27 cellular contexts compared by ENCODE assay signal in genomic region chr6:4883298-4883697, GRCh38.
DNase-seq lines count a peak whose midpoint lies in the region; ATAC-seq and TF ChIP-seq lines count a peak whose summit lies in the region.
"Had no signal": no experiment of that assay in that cellular context is flagged by ENCODE, and none has a peak within 500 bp of the region (broad histone marks: within the 10 kb centered on the region; RNA-seq: fewer than 3 reads in every experiment).

No MANE protein-coding gene starts in this region.

- H3K4me3 Mint-ChIP-seq in endothelial cell (ENCODE audit: unreplicated experiment) = no peak overlapping the region
- H3K4me3 Mint-ChIP-seq: activated CD4-positive, alpha-beta T cell treated with anti-CD3 and anti-CD28 coated beads, Interleukin-2, amount 10 ng/mL, durations not matched to agents 7 days and 5 days; activated CD8-positive, alpha-beta memory T cell treated with anti-CD3 and anti-CD28 coated beads, Interleukin-2, amount 10 ng/mL, durations not matched to agents 7 days and 5 days; dendritic cell treated with granulocyte-macrophage colony-stimulating factor and Interleukin-4, amounts not matched to agents 40 ng/mL and 50 ng/mL, for 4 days; mesothelial cell of epicardium; natural killer cell had no signal

- no peaks in the 10 kb centered on the region for H3K36me3 ChIP-seq in BLaER1
- H3K36me3 ChIP-seq in colonic mucosa = no peaks in the 10 kb centered on the region
- H3K36me3 ChIP-seq: MG63 had no signal

- no peaks in the 10 kb centered on the region for H3K9me3 Mint-ChIP-seq in endothelial cell (ENCODE audit: unreplicated experiment)
- H3K9me3 Mint-ChIP-seq: dendritic cell treated with granulocyte-macrophage colony-stimulating factor and Interleukin-4, amounts not matched to agents 40 ng/mL and 50 ng/mL, for 4 days; natural killer cell had no signal

- no peak for ATAC-seq in HG02852 (IDR thresholded peaks at IDR 0.05; ENCODE audit: unreplicated experiment)
- ATAC-seq: activated CD8-positive, alpha-beta memory T cell treated with anti-CD3 and anti-CD28 coated beads, Interleukin-2, amount 10 ng/mL, durations not matched to agents 7 days and 5 days; HCT116; natural killer cell; Right ventricle myocardium inferior had no signal

- H3K27me3 Mint-ChIP-seq in endothelial cell (ENCODE audit: unreplicated experiment) = peaks cover 2% of the 10 kb centered on the region
- H3K27me3 Mint-ChIP-seq: activated CD4-positive, alpha-beta T cell treated with anti-CD3 and anti-CD28 coated beads, Interleukin-2, amount 10 ng/mL, durations not matched to agents 7 days and 5 days; activated CD8-positive, alpha-beta memory T cell treated with anti-CD3 and anti-CD28 coated beads, Interleukin-2, amount 10 ng/mL, durations not matched to agents 7 days and 5 days; dendritic cell treated with granulocyte-macrophage colony-stimulating factor and Interleukin-4, amounts not matched to agents 40 ng/mL and 50 ng/mL, for 4 days; IgD-negative memory B cell had no signal

- H3K4me3 ChIP-seq in BLaER1 (no peak overlapping the region), colonic mucosa (no peak overlapping the region)
- H3K4me3 ChIP-seq: MG63, skin epidermis had no signal

- H3K4me1 Mint-ChIP-seq in endothelial cell (ENCODE audit: unreplicated experiment) = peaks cover 2% of the 10 kb centered on the region
- H3K4me1 Mint-ChIP-seq: mesothelial cell of epicardium had no signal

- H3K27ac Mint-ChIP-seq in endothelial cell (ENCODE audit: unreplicated experiment) = no peak overlapping the region
- H3K27ac Mint-ChIP-seq: activated CD4-positive, alpha-beta T cell treated with anti-CD3 and anti-CD28 coated beads, Interleukin-2, amount 10 ng/mL, durations not matched to agents 7 days and 5 days; activated CD8-positive, alpha-beta memory T cell treated with anti-CD3 and anti-CD28 coated beads, Interleukin-2, amount 10 ng/mL, durations not matched to agents 7 days and 5 days; dendritic cell treated with granulocyte-macrophage colony-stimulating factor and Interleukin-4, amounts not matched to agents 40 ng/mL and 50 ng/mL, for 4 days; mesothelial cell of epicardium had no signal

- H3K4me1 ChIP-seq in BLaER1 (peaks cover 37% of the 10 kb centered on the region), colonic mucosa (peaks cover 11% of the 10 kb centered on the region)

- H3K9me3 ChIP-seq in BLaER1 (peaks cover 44% of the 10 kb centered on the region), colonic mucosa (no peaks in the 10 kb centered on the region)
- H3K9me3 ChIP-seq: MG63 had no signal

- H3K9ac ChIP-seq in BLaER1 = no peak overlapping the region
- H3K9ac ChIP-seq in colonic mucosa (ENCODE audit: low read depth in 2 of 2, low read length in 2 of 2) = no peak overlapping the region

- H3K4me2 ChIP-seq in BLaER1 = peak overlapping the region; percentile 39

- intact Hi-C loops in colonic mucosa (cut with DNase I) = no loop called here

- H3K36me3 Mint-ChIP-seq in endothelial cell (ENCODE audit: low read depth, unreplicated experiment) = no peaks in the 10 kb centered on the region
- H3K36me3 Mint-ChIP-seq: IgD-negative memory B cell, mesothelial cell of epicardium, natural killer cell had no signal

- TF ChIP-seq CTCF in colonic mucosa (IDR thresholded peaks at IDR 0.05) (no peak), endothelial cell (IDR thresholded peaks at IDR 0.05; ENCODE audit: unreplicated experiment) (no peak)

- H3K27ac ChIP-seq in BLaER1 = no peak overlapping the region
- no peak overlapping the region for H3K27ac ChIP-seq in colonic mucosa
- H3K27ac ChIP-seq: skin epidermis had no signal

- H4K20me1 ChIP-seq in BLaER1 = peaks cover 69% of the 10 kb centered on the region

- DNase-seq in DMS79 (lab: John Stamatoyannopoulos, UW) = peak; percentile 63
- DNase-seq in NCI-H2107 (lab: John Stamatoyannopoulos, UW) = peak; percentile 33
- peak; percentile 35 for DNase-seq in colonic mucosa
- no peak for DNase-seq in RKO (ENCODE audit: low spot score)
- no peak for DNase-seq in endothelial cell (ENCODE audit: low spot score)
- DNase-seq in NCI-H187 treated with DMSO at 0.1 percent for 48 hours (lab: John Stamatoyannopoulos, UW) = no peak
- DNase-seq: ACHN; activated CD4-positive, alpha-beta T cell treated with anti-CD3 and anti-CD28 coated beads, Interleukin-2, amount 10 ng/mL, durations not matched to agents 7 days and 5 days; activated CD8-positive, alpha-beta memory T cell treated with anti-CD3 and anti-CD28 coated beads, Interleukin-2, amount 10 ng/mL, durations not matched to agents 7 days and 5 days; activated naive CD4-positive, alpha-beta T cell treated with anti-CD3 and anti-CD28 coated beads, Interleukin-2, amount 50 U/mL, for 16 hours; amygdala; Calu3; MG63; natural killer cell; NCI-H187; NCI-H526 treated with DMSO at 0.1 percent for 48 hours; OCI-M1; stimulated activated CD4-positive, alpha-beta T cell treated with anti-CD3 and anti-CD28 coated beads, Interleukin-1b, Interleukin-23, amount 100 ng/mL, for 48 hours; T-helper 9 cell had no signal

- H3K27me3 ChIP-seq in BLaER1 (no peaks in the 10 kb centered on the region), colonic mucosa (no peaks in the 10 kb centered on the region)
- H3K27me3 ChIP-seq: MG63 had no signal

Comparison
In these comparisons a context has a peak if more than half of its experiments do, and no peak if none do; other contexts are left out.
1. DNase-seq: peak in DMS79 (single experiment), NCI-H2107 (single experiment) and colonic mucosa (single experiment); none in RKO (single experiment), endothelial cell (single experiment) and NCI-H187 treated with DMSO at 0.1 percent for 48 hours (single experiment).